Comparison of ENCODE assay signal across 8 cellular contexts in the genomic region with DNA sequence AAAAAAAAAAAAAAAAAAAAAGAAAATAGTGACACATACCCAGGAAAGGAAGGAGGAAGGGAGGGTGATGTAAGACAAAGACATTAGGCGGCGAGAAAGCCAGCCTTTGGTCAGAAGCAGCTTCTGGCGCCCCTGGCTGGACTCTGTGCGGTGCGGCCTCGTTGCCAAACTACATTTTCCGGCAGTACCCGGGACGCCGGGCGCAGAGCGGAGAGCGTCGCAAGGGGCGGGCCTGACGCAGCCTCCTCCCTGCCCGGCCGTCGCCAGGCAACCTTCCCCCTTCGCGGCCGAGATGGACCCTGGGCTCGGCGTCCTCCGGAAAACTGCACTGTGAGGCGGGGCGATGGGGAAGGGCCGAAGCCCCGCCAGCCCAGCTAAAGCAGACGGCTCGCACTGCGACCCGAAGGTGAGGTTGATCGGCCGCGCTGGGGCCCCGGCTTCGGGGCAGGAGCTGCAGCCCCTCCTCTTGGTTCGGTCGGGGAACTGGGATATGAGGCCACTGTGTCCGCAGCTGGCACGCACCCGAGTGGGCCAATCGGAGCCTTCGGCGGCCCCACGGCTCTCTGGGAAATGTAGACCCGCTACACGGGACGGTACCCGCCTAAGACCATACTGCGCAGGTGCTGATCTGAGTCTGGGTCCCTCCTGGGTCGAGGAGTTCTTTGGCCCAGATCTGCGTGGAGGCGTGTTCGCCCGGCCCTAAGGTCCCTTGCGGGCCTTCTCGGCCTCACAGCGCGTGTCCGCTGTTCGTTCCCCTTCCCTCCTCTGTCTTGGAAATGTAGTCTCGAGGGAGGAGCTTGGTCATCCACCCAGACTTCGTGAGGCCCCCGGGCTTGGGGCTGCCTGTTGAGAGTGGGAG. TPM values are rescaled to one million over a fixed set of nuclear protein-coding genes. Genes with fewer than 3 reads are reported as not detected.
DNase-seq lines count a peak whose midpoint lies in the region; ATAC-seq, FAIRE-seq and TF ChIP-seq lines count a peak whose summit lies in the region.

No MANE protein-coding gene starts in this region.

- 0 to 1% (median 0%) methylated on average over 60 to 66 of the region's 66 CpGs for WGBS in adipose tissue, 3 donors
- under 1% methylated on average over 66 of the region's 66 CpGs for WGBS in right cardiac atrium

- FAIRE-seq in GM12891 (lab: Jason Lieb, UNC) (peak; percentile 88), RCC 7860 (lab: Jason Lieb, UNC) (no peak)

- H3K4me1 ChIP-seq in right cardiac atrium (ENCODE audit: control insufficient read depth, insufficient read depth, low read length) = peaks cover 3% of the 10 kb centered on the region

- peak overlapping the region; percentile 47 for H3K27ac ChIP-seq in adipose tissue (ENCODE audit: low read depth, low read length)
- H3K27ac ChIP-seq in right cardiac atrium (ENCODE audit: low read length) = peak overlapping the region; percentile 69

- intact Hi-C loops in right cardiac atrium (cut with DNase I) = no loop called here
- intact Hi-C loops in sciatic nerve (cut with DNase I) = no loop called here

- ATAC-seq in HG02678 (IDR thresholded peaks at IDR 0.05; ENCODE audit: unreplicated experiment) = peak; percentile 40
- ATAC-seq in right cardiac atrium = peak; percentile 79 to 80
- ATAC-seq in sciatic nerve = peak; percentile 77

- peak; percentile 70 for DNase-seq in GM12891 (ENCODE audit: insufficient read length, low spot score)
- DNase-seq in RCC 7860 (ENCODE audit: low spot score) = peak; percentile 84
- DNase-seq in right cardiac atrium = peak; percentile 94 to 97 (median 97)
- peak; percentile 93 for DNase-seq in sciatic nerve (ENCODE audit: low spot score)
- no peak for DNase-seq in 8988T
- no peak for DNase-seq in MV-4-11 (lab: John Stamatoyannopoulos, UW)

- no peaks in the 10 kb centered on the region for H3K9me3 ChIP-seq in right cardiac atrium (ENCODE audit: control insufficient read depth, low read length)

- H3K4me3 ChIP-seq in right cardiac atrium (ENCODE audit: low read length) = peak overlapping the region; percentile 46

- H3K27me3 ChIP-seq in right cardiac atrium (ENCODE audit: control insufficient read depth, insufficient read depth) = no peaks in the 10 kb centered on the region

- peak; percentile 81 for TF ChIP-seq POLR2A in GM12891 (IDR thresholded peaks at IDR 0.05; ENCODE audit: low read depth, low read length)

TF ChIP-seq in GM12891, 5 proteins besides CTCF, POLR2A, EP300 and RAD21:
- TF ChIP-seq TAF1 (IDR thresholded peaks at IDR 0.05; ENCODE audit: low read depth, low read length) = peak; percentile 62; the same call in 1 of the 2 replicates
- no peak for TF ChIP-seq PAX5 (IDR thresholded peaks at IDR 0.05; ENCODE audit: insufficient read depth, low read length, severe bottlenecking)
- peak; percentile 35; the same call in 1 of the 2 replicates for TF ChIP-seq SPI1 (IDR thresholded peaks at IDR 0.05; ENCODE audit: low read depth, low read length)
- peak; percentile 65 for TF ChIP-seq POLR2AphosphoS5 (IDR thresholded peaks at IDR 0.05; ENCODE audit: low read depth, low read length)
- no peak for TF ChIP-seq POU2F2 (IDR thresholded peaks at IDR 0.05; ENCODE audit: low read depth, low read length)

RNA-seq across cellular contexts. Expression of a gene that starts 2.3 kb away (rescaled TPM):
- 7.4 TPM for polyA plus RNA-seq in GM12891 (2012; ENCODE audit: low read depth, missing spikeins)
- polyA plus RNA-seq in adipose tissue = 10 to 100 TPM; 11.2 to 16.4 (median 14.7) TPM
- total RNA-seq in right cardiac atrium = 10 to 100 TPM; 10.1 to 15.6 (median 12.8) TPM
- polyA plus RNA-seq in right cardiac atrium = 12.0 TPM
- total RNA-seq in sciatic nerve = 32.4 TPM

RNA-seq across cellular contexts. Expression of a gene that starts 17.0 kb away (rescaled TPM):
- polyA plus RNA-seq in GM12891 (2012; ENCODE audit: low read depth, missing spikeins) = 61.5 TPM
- 10 to 100 TPM; 26.7 to 47.6 (median 46.1) TPM for polyA plus RNA-seq in adipose tissue
- total RNA-seq in right cardiac atrium = 100 to 1,000 TPM; 117 to 137 (median 123) TPM
- polyA plus RNA-seq in right cardiac atrium = 92.7 TPM
- total RNA-seq in sciatic nerve = 57.4 TPM

RNA-seq across cellular contexts. Expression of a gene that starts 20.5 kb away (rescaled TPM):
- polyA plus RNA-seq in GM12891 (2012; ENCODE audit: low read depth, missing spikeins) = 146 TPM
- 100 to 1,000 TPM in 2 of 3 donors, 10 to 100 TPM in 1; 96.8 to 196 (median 184) TPM for polyA plus RNA-seq in adipose tissue
- total RNA-seq in right cardiac atrium = 100 to 1,000 TPM; 106 to 116 (median 114) TPM
- 196 TPM for polyA plus RNA-seq in right cardiac atrium
- 94.6 TPM for total RNA-seq in sciatic nerve

RNA-seq across cellular contexts. Expression of a gene that starts 31.5 kb away (rescaled TPM):
- polyA plus RNA-seq in GM12891 (2012; ENCODE audit: low read depth, missing spikeins) = 367 TPM
- polyA plus RNA-seq in adipose tissue (100 to 1,000 TPM; 154 to 206 (median 156) TPM), right cardiac atrium (98.7 TPM)
- total RNA-seq in right cardiac atrium (100 to 1,000 TPM; 139 to 161 (median 148) TPM), sciatic nerve (168 TPM)

RNA-seq across cellular contexts. Expression of a gene that starts 55.8 kb away (rescaled TPM):
- polyA plus RNA-seq in GM12891 (2012; ENCODE audit: low read depth, missing spikeins) = 6.1 TPM
- polyA plus RNA-seq in adipose tissue = 1 to 10 TPM; 5.3 to 8.2 (median 6.6) TPM
- total RNA-seq in right cardiac atrium = 10 to 100 TPM in 3 of 4 donors, 1 to 10 TPM in 1; 9.9 to 13.1 (median 11.1) TPM
- 7.0 TPM for polyA plus RNA-seq in right cardiac atrium
- 14.9 TPM for total RNA-seq in sciatic nerve

Comparison
In these comparisons a context has a peak if more than half of its experiments do, and no peak if none do; other contexts are left out.
1. DNase-seq: peak in GM12891 (single experiment), RCC 7860 (single experiment), right cardiac atrium (3 of 3) and sciatic nerve (single experiment); none in 8988T (single experiment) and MV-4-11 (single experiment).
2. Peak in every context shown above with its lines, with median percentiles within 50 percentile points of each other: ATAC-seq.